Comparison of ENCODE assay signal across 18 cellular contexts in genomic region chr15:99303881-99304280, GRCh38.
"Had no signal": no experiment of that assay in that cellular context is flagged by ENCODE, and none has a peak within 500 bp of the region (broad histone marks: within the 10 kb centered on the region; RNA-seq: fewer than 3 reads in every experiment).

No MANE protein-coding gene starts in this region.

- H3K9me3 Mint-ChIP-seq: activated T-cell treated with anti-CD3 and anti-CD28 coated beads, Interleukin-2, amount 50 U/mL, for 24 hours; brain; central memory CD8-positive, alpha-beta T cell had no signal

- H3K9me3 ChIP-seq: lower lobe of right lung, neutrophil, sigmoid colon, upper lobe of right lung had no signal

- H3K4me3 Mint-ChIP-seq: activated CD8-positive, alpha-beta memory T cell treated with anti-CD3 and anti-CD28 coated beads, Interleukin-2, amount 10 ng/mL, durations not matched to agents 7 days and 5 days; activated naive CD8-positive, alpha-beta T cell; activated T-cell treated with anti-CD3 and anti-CD28 coated beads, Interleukin-2, amount 50 U/mL, for 24 hours; brain; central memory CD8-positive, alpha-beta T cell had no signal

- H3K27ac ChIP-seq: lower lobe of right lung, neutrophil, upper lobe of right lung had no signal

- H3K4me3 ChIP-seq: lower lobe of right lung, sigmoid colon, upper lobe of right lung had no signal

- ATAC-seq: activated CD8-positive, alpha-beta memory T cell treated with anti-CD3 and anti-CD28 coated beads, Interleukin-2, amount 10 ng/mL, durations not matched to agents 7 days and 5 days; lower lobe of right lung; upper lobe of right lung had no signal

- H3K27me3 Mint-ChIP-seq: activated CD8-positive, alpha-beta memory T cell treated with anti-CD3 and anti-CD28 coated beads, Interleukin-2, amount 10 ng/mL, durations not matched to agents 7 days and 5 days; activated naive CD8-positive, alpha-beta T cell; activated T-cell treated with anti-CD3 and anti-CD28 coated beads, Interleukin-2, amount 50 U/mL, for 24 hours; brain; central memory CD8-positive, alpha-beta T cell had no signal

- H3K36me3 ChIP-seq: lower lobe of right lung, neutrophil, sigmoid colon, upper lobe of right lung had no signal

- DNase-seq: activated CD4-positive, alpha-beta T cell treated with anti-CD3 and anti-CD28 coated beads for 1 hour; activated CD4-positive, alpha-beta T cell treated with anti-CD3 and anti-CD28 coated beads, Interleukin-2, amount 50 U/mL, for 48 hours; activated CD8-positive, alpha-beta memory T cell treated with anti-CD3 and anti-CD28 coated beads, Interleukin-2, amount 10 ng/mL, durations not matched to agents 7 days and 5 days; activated effector memory CD4-positive, alpha-beta T cell treated with Interleukin-2 at 50 U/mL for 16 hours; activated T-cell treated with anti-CD3 and anti-CD28 coated beads, Interleukin-2, amount 50 U/mL, for 24 hours; amygdala; hypothalamus; kidney glomerular epithelial cell; lower lobe of right lung; midbrain; sigmoid colon; stimulated activated naive CD4-positive, alpha-beta T cell treated with Interleukin-2 at 50 U/mL for 16 hours; T1000; upper lobe of right lung had no signal

- H3K27me3 ChIP-seq: neutrophil, sigmoid colon, upper lobe of right lung had no signal

- H3K27ac Mint-ChIP-seq: activated CD8-positive, alpha-beta memory T cell treated with anti-CD3 and anti-CD28 coated beads, Interleukin-2, amount 10 ng/mL, durations not matched to agents 7 days and 5 days; activated naive CD8-positive, alpha-beta T cell; activated T-cell treated with anti-CD3 and anti-CD28 coated beads, Interleukin-2, amount 50 U/mL, for 24 hours; brain had no signal
